ENCODE assay signal across 2 cellular contexts in the genomic region with DNA sequence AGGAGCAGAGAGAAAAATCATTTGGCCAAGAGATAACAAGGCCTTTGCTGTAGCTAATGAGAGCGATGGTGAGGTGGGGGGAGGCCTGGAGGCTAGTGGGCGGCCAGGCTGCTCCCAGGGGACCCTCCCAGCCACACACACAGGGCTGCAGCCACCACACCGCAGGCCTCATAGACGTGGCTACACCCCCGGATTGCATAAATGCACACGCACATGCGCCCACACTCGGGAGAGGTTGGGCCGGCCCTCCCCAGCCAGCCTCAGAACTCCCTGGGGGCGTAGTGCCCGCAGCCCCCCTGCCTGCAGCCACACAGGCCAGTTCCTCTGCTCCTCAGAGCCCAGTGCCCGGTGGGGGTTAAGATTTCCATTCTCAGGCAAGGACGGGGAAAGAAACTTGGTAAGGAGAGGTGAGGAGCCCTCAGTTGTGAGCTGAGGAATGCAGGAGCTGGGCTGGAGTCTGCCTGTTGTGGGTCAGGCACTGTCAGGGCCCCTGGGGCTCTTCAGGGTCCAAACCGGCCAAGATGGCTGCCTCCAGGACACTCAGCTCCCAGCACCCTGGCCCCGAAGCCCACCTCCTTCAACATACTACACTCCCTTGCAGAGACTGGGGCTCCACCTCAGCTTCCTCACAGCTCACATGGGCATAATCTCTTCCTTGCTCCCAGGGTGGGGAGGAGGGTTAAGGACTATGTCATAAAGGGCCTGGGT.
A peak's percentile ranks its signal among the peaks of the same experiment; 100 is the strongest.
TF ChIP-seq lines count a peak whose summit lies in the region.

No MANE protein-coding gene starts in this region.

TF ChIP-seq in GM23338, 12 proteins besides CTCF, POLR2A, EP300 and RAD21 (continued from another document):
- TF ChIP-seq, protein P1, sequence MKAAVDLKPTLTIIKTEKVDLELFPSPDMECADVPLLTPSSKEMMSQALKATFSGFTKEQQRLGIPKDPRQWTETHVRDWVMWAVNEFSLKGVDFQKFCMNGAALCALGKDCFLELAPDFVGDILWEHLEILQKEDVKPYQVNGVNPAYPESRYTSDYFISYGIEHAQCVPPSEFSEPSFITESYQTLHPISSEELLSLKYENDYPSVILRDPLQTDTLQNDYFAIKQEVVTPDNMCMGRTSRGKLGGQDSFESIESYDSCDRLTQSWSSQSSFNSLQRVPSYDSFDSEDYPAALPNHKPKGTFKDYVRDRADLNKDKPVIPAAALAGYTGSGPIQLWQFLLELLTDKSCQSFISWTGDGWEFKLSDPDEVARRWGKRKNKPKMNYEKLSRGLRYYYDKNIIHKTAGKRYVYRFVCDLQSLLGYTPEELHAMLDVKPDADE (IDR thresholded peaks at IDR 0.05) = no peak
- no peak for TF ChIP-seq EZH2phosphoT487 (IDR thresholded peaks at IDR 0.05; ENCODE audit: unreplicated experiment)
TF ChIP-seq in GM23338: peak in this region for 0.

TF ChIP-seq in GM12878, 131 proteins besides CTCF, POLR2A, EP300 and RAD21 (continued from another document and continues in another):
- TF ChIP-seq, protein P2, sequence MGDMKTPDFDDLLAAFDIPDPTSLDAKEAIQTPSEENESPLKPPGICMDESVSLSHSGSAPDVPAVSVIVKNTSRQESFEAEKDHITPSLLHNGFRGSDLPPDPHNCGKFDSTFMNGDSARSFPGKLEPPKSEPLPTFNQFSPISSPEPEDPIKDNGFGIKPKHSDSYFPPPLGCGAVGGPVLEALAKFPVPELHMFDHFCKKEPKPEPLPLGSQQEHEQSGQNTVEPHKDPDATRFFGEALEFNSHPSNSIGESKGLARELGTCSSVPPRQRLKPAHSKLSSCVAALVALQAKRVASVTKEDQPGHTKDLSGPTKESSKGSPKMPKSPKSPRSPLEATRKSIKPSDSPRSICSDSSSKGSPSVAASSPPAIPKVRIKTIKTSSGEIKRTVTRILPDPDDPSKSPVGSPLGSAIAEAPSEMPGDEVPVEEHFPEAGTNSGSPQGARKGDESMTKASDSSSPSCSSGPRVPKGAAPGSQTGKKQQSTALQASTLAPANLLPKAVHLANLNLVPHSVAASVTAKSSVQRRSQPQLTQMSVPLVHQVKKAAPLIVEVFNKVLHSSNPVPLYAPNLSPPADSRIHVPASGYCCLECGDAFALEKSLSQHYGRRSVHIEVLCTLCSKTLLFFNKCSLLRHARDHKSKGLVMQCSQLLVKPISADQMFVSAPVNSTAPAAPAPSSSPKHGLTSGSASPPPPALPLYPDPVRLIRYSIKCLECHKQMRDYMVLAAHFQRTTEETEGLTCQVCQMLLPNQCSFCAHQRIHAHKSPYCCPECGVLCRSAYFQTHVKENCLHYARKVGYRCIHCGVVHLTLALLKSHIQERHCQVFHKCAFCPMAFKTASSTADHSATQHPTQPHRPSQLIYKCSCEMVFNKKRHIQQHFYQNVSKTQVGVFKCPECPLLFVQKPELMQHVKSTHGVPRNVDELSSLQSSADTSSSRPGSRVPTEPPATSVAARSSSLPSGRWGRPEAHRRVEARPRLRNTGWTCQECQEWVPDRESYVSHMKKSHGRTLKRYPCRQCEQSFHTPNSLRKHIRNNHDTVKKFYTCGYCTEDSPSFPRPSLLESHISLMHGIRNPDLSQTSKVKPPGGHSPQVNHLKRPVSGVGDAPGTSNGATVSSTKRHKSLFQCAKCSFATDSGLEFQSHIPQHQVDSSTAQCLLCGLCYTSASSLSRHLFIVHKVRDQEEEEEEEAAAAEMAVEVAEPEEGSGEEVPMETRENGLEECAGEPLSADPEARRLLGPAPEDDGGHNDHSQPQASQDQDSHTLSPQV (IDR thresholded peaks at IDR 0.05) = peak; percentile 78
- peak; percentile 96 for TF ChIP-seq IKZF1 (conservative IDR thresholded peaks at IDR 0.05)
- peak; percentile 41 for TF ChIP-seq RELA (IDR thresholded peaks at IDR 0.05; ENCODE audit: borderline replicate concordance, partially characterized antibody)
- peak; percentile 74; the same call in 1 of the 2 replicates for TF ChIP-seq ZSCAN29 (IDR thresholded peaks at IDR 0.05)
- no peak for TF ChIP-seq ZNF207 (IDR thresholded peaks at IDR 0.05; ENCODE audit: borderline replicate concordance)
- no peak for TF ChIP-seq ZNF274 (IDR thresholded peaks at IDR 0.05; ENCODE audit: insufficient read depth, insufficient read length)
- peak; percentile 44; the same call in 1 of the 2 replicates for TF ChIP-seq NFIC (IDR thresholded peaks at IDR 0.05; ENCODE audit: low read depth, low read length)
- TF ChIP-seq KLF5 (IDR thresholded peaks at IDR 0.05; ENCODE audit: partially characterized antibody) = no peak
- no peak for TF ChIP-seq SREBF1 (IDR thresholded peaks at IDR 0.05; ENCODE audit: low read length)
- TF ChIP-seq DPF2 (IDR thresholded peaks at IDR 0.05) = peak; percentile 99
- peak; percentile 92 for TF ChIP-seq CREM (IDR thresholded peaks at IDR 0.05; ENCODE audit: low read depth)
- TF ChIP-seq EGR1 (IDR thresholded peaks at IDR 0.05; ENCODE audit: borderline replicate concordance in 1 of 2, low read depth in 2 of 2, low read length in 2 of 2) = peak in 1 of 2 experiments; percentile 86; a peak in 2 of 3 replicates
- TF ChIP-seq TCF7 (IDR thresholded peaks at IDR 0.05; ENCODE audit: borderline replicate concordance) = no peak
- TF ChIP-seq, protein P3, sequence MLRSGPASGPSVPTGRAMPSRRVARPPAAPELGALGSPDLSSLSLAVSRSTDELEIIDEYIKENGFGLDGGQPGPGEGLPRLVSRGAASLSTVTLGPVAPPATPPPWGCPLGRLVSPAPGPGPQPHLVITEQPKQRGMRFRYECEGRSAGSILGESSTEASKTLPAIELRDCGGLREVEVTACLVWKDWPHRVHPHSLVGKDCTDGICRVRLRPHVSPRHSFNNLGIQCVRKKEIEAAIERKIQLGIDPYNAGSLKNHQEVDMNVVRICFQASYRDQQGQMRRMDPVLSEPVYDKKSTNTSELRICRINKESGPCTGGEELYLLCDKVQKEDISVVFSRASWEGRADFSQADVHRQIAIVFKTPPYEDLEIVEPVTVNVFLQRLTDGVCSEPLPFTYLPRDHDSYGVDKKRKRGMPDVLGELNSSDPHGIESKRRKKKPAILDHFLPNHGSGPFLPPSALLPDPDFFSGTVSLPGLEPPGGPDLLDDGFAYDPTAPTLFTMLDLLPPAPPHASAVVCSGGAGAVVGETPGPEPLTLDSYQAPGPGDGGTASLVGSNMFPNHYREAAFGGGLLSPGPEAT (IDR thresholded peaks at IDR 0.05; ENCODE audit: low read depth) = peak; percentile 75; the same call in 1 of the 2 replicates
- peak; percentile 73; the same call in 1 of the 2 replicates for TF ChIP-seq CHD2 (IDR thresholded peaks at IDR 0.05; ENCODE audit: borderline replicate concordance, low read depth, low read length)
- TF ChIP-seq, protein P4, sequence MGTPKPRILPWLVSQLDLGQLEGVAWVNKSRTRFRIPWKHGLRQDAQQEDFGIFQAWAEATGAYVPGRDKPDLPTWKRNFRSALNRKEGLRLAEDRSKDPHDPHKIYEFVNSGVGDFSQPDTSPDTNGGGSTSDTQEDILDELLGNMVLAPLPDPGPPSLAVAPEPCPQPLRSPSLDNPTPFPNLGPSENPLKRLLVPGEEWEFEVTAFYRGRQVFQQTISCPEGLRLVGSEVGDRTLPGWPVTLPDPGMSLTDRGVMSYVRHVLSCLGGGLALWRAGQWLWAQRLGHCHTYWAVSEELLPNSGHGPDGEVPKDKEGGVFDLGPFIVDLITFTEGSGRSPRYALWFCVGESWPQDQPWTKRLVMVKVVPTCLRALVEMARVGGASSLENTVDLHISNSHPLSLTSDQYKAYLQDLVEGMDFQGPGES (IDR thresholded peaks at IDR 0.05) = no peak
- TF ChIP-seq HDGF (IDR thresholded peaks at IDR 0.05) = 0 out of 2 replicates have a peak, but pooled peaks have one; percentile 40
- peak; percentile 93; the same call in 1 of the 2 replicates for TF ChIP-seq RB1 (IDR thresholded peaks at IDR 0.05; ENCODE audit: borderline replicate concordance)
- peak; percentile 98 for TF ChIP-seq PAX5 (IDR thresholded peaks at IDR 0.05; ENCODE audit: borderline replicate concordance, low read depth, low read length)
- TF ChIP-seq MTA3 (IDR thresholded peaks at IDR 0.05; ENCODE audit: borderline replicate concordance, low read length) = peak; percentile 35; the same call in 1 of the 2 replicates
- TF ChIP-seq LARP7 (IDR thresholded peaks at IDR 0.05) = peak; percentile 37; the same call in 1 of the 2 replicates
- TF ChIP-seq BCL11A (IDR thresholded peaks at IDR 0.05; ENCODE audit: low read depth, low read length) = peak; percentile 97
- no peak for TF ChIP-seq EZH2 (IDR thresholded peaks at IDR 0.05; ENCODE audit: borderline replicate concordance, control insufficient read depth, low read depth, low read length)
- peak; percentile 93 for TF ChIP-seq NBN (IDR thresholded peaks at IDR 0.05)
- TF ChIP-seq, protein P5, sequence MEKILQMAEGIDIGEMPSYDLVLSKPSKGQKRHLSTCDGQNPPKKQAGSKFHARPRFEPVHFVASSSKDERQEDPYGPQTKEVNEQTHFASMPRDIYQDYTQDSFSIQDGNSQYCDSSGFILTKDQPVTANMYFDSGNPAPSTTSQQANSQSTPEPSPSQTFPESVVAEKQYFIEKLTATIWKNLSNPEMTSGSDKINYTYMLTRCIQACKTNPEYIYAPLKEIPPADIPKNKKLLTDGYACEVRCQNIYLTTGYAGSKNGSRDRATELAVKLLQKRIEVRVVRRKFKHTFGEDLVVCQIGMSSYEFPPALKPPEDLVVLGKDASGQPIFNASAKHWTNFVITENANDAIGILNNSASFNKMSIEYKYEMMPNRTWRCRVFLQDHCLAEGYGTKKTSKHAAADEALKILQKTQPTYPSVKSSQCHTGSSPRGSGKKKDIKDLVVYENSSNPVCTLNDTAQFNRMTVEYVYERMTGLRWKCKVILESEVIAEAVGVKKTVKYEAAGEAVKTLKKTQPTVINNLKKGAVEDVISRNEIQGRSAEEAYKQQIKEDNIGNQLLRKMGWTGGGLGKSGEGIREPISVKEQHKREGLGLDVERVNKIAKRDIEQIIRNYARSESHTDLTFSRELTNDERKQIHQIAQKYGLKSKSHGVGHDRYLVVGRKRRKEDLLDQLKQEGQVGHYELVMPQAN (conservative IDR thresholded peaks at IDR 0.05) = no peak
- peak; percentile 94; the same call in 1 of the 2 replicates for TF ChIP-seq CBFB (IDR thresholded peaks at IDR 0.05; ENCODE audit: low read depth)
- TF ChIP-seq IKZF2 (IDR thresholded peaks at IDR 0.05) = peak; percentile 77 to 87
- TF ChIP-seq IRF4 (IDR thresholded peaks at IDR 0.05; ENCODE audit: low read depth, low read length) = peak; percentile 21; the same call in 1 of the 2 replicates
- peak; percentile 97 for TF ChIP-seq GATAD2B (conservative IDR thresholded peaks at IDR 0.05; ENCODE audit: low read depth)
- TF ChIP-seq BACH1 (IDR thresholded peaks at IDR 0.05; ENCODE audit: borderline replicate concordance) = peak; percentile 84; the same call in 1 of the 2 replicates
- TF ChIP-seq, protein P6, sequence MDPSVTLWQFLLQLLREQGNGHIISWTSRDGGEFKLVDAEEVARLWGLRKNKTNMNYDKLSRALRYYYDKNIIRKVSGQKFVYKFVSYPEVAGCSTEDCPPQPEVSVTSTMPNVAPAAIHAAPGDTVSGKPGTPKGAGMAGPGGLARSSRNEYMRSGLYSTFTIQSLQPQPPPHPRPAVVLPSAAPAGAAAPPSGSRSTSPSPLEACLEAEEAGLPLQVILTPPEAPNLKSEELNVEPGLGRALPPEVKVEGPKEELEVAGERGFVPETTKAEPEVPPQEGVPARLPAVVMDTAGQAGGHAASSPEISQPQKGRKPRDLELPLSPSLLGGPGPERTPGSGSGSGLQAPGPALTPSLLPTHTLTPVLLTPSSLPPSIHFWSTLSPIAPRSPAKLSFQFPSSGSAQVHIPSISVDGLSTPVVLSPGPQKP (IDR thresholded peaks at IDR 0.05; ENCODE audit: low read depth, low read length) = 0 out of 2 replicates have a peak, but pooled peaks have one; percentile 2
- TF ChIP-seq TAF1 (IDR thresholded peaks at IDR 0.05; ENCODE audit: borderline replicate concordance, low read depth, low read length) = no peak
- TF ChIP-seq YY1 (IDR thresholded peaks at IDR 0.05; ENCODE audit: low read depth, low read length) = peak; percentile 54; the same call in 1 of the 2 replicates
- TF ChIP-seq EED (IDR thresholded peaks at IDR 0.05; ENCODE audit: low read depth) = peak; percentile 79
- TF ChIP-seq, protein P7, sequence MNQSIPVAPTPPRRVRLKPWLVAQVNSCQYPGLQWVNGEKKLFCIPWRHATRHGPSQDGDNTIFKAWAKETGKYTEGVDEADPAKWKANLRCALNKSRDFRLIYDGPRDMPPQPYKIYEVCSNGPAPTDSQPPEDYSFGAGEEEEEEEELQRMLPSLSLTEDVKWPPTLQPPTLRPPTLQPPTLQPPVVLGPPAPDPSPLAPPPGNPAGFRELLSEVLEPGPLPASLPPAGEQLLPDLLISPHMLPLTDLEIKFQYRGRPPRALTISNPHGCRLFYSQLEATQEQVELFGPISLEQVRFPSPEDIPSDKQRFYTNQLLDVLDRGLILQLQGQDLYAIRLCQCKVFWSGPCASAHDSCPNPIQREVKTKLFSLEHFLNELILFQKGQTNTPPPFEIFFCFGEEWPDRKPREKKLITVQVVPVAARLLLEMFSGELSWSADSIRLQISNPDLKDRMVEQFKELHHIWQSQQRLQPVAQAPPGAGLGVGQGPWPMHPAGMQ (IDR thresholded peaks at IDR 0.05; ENCODE audit: borderline replicate concordance) = peak; percentile 57; the same call in 1 of the 2 replicates
- peak; percentile 69; the same call in 1 of the 2 replicates for TF ChIP-seq MEF2A (IDR thresholded peaks at IDR 0.05; ENCODE audit: insufficient read depth, low read depth, low read length)
- TF ChIP-seq, protein P8, sequence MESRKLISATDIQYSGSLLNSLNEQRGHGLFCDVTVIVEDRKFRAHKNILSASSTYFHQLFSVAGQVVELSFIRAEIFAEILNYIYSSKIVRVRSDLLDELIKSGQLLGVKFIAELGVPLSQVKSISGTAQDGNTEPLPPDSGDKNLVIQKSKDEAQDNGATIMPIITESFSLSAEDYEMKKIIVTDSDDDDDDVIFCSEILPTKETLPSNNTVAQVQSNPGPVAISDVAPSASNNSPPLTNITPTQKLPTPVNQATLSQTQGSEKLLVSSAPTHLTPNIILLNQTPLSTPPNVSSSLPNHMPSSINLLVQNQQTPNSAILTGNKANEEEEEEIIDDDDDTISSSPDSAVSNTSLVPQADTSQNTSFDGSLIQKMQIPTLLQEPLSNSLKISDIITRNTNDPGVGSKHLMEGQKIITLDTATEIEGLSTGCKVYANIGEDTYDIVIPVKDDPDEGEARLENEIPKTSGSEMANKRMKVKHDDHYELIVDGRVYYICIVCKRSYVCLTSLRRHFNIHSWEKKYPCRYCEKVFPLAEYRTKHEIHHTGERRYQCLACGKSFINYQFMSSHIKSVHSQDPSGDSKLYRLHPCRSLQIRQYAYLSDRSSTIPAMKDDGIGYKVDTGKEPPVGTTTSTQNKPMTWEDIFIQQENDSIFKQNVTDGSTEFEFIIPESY (IDR thresholded peaks at IDR 0.05) = no peak
- no peak for TF ChIP-seq SRF (IDR thresholded peaks at IDR 0.05; ENCODE audit: low read depth in 2 of 2, low read length in 2 of 2)
- TF ChIP-seq TCF3 (IDR thresholded peaks at IDR 0.05; ENCODE audit: borderline replicate concordance, insufficient read depth, low read depth, low read length) = peak; percentile 82
